ENCODE assay signal across 13 cellular contexts in the genomic region with DNA sequence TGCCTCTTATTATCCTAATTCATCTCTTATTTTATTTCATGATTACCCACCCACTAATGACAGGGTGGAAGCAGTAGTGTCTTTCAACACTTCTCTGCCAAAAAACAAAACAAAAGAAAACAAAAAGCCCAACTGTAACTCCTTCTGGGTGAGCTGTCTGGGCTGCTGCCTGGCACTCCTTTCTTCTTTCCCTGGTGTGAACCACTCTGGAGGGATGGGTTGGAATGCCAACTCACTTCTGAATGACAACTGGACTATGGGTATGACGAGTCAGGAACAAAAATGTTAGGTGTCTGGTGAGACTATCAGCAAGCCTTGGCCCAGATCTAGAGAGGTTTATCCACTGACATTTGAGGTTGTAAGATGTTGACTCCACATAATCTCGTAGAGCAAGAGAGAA.
DNase-seq lines count a peak whose midpoint lies in the region; ATAC-seq, FAIRE-seq and TF ChIP-seq lines count a peak whose summit lies in the region.
"Had no signal": no experiment of that assay in that cellular context is flagged by ENCODE, and none has a peak within 500 bp of the region (broad histone marks: within the 10 kb centered on the region; RNA-seq: fewer than 3 reads in every experiment).

No MANE protein-coding gene starts in this region.

- H3K27ac Mint-ChIP-seq in activated T-cell treated with anti-CD3 and anti-CD28 coated beads, Interleukin-2, amount 50 U/mL, for 24 hours = peak overlapping the region; percentile 78
- peak overlapping the region; percentile 7 for H3K27ac Mint-ChIP-seq in astrocyte (ENCODE audit: unreplicated experiment)
- H3K27ac Mint-ChIP-seq in stimulated activated effector memory CD8-positive, alpha-beta T cell treated with anti-CD3 and anti-CD28 coated beads, Interleukin-12 subunit alpha, Interleukin-12 subunit beta, amount 100 ng/mL, for 72 hours = peak overlapping the region; percentile 76

- H3K9me3 Mint-ChIP-seq in activated T-cell treated with anti-CD3 and anti-CD28 coated beads, Interleukin-2, amount 50 U/mL, for 24 hours = no peaks in the 10 kb centered on the region
- no peaks in the 10 kb centered on the region for H3K9me3 Mint-ChIP-seq in astrocyte (ENCODE audit: unreplicated experiment)
- no peaks in the 10 kb centered on the region for H3K9me3 Mint-ChIP-seq in stimulated activated effector memory CD8-positive, alpha-beta T cell treated with anti-CD3 and anti-CD28 coated beads, Interleukin-12 subunit alpha, Interleukin-12 subunit beta, amount 100 ng/mL, for 72 hours

- H3K27me3 Mint-ChIP-seq in activated T-cell treated with anti-CD3 and anti-CD28 coated beads, Interleukin-2, amount 50 U/mL, for 24 hours = no peaks in the 10 kb centered on the region
- H3K27me3 Mint-ChIP-seq in astrocyte (ENCODE audit: low read depth, unreplicated experiment) = no peaks in the 10 kb centered on the region

- no peak overlapping the region for H2AFZ ChIP-seq in astrocyte (ENCODE audit: low read depth, low read length)

- WGBS in adrenal gland, 4 donors = 78 to 86% (median 83%) methylated on average over 2 of the region's 2 CpGs

- no peaks in the 10 kb centered on the region for H3K9me3 ChIP-seq in astrocyte (ENCODE audit: insufficient read depth, low read depth, low read length)
- no peaks in the 10 kb centered on the region for H3K9me3 ChIP-seq in left ventricle myocardium inferior (replicated peaks)
- H3K9me3 ChIP-seq in adrenal gland (replicated peaks in 1 of 3) = no peaks in the 10 kb centered on the region
- H3K9me3 ChIP-seq: thyroid gland had no signal

- H3K4me1 Mint-ChIP-seq in activated T-cell treated with anti-CD3 and anti-CD28 coated beads, Interleukin-2, amount 50 U/mL, for 24 hours (ENCODE audit: low read depth) = peaks cover 46% of the 10 kb centered on the region
- H3K4me1 Mint-ChIP-seq in astrocyte (ENCODE audit: low read depth, unreplicated experiment) = peaks cover 48% of the 10 kb centered on the region
- H3K4me1 Mint-ChIP-seq in stimulated activated effector memory CD8-positive, alpha-beta T cell treated with anti-CD3 and anti-CD28 coated beads, Interleukin-12 subunit alpha, Interleukin-12 subunit beta, amount 100 ng/mL, for 72 hours = peaks cover 35% of the 10 kb centered on the region

- H3K4me3 ChIP-seq in astrocyte (ENCODE audit: insufficient read depth, low read depth, low read length) (no peak overlapping the region), left ventricle myocardium inferior (no peak overlapping the region), adrenal gland (no peak overlapping the region)
- H3K4me3 ChIP-seq: thyroid gland had no signal

- H3K4me3 Mint-ChIP-seq in activated T-cell treated with anti-CD3 and anti-CD28 coated beads, Interleukin-2, amount 50 U/mL, for 24 hours = no peak overlapping the region
- no peak overlapping the region for H3K4me3 Mint-ChIP-seq in astrocyte (ENCODE audit: unreplicated experiment)
- H3K4me3 Mint-ChIP-seq in stimulated activated effector memory CD8-positive, alpha-beta T cell treated with anti-CD3 and anti-CD28 coated beads, Interleukin-12 subunit alpha, Interleukin-12 subunit beta, amount 100 ng/mL, for 72 hours = no peak overlapping the region

- ATAC-seq in stimulated activated effector memory CD8-positive, alpha-beta T cell treated with anti-CD3 and anti-CD28 coated beads, Interleukin-12 subunit alpha, Interleukin-12 subunit beta, amount 100 ng/mL, for 72 hours = no peak

- H3K79me2 ChIP-seq in astrocyte (ENCODE audit: insufficient read depth, low read length) = peaks cover 5% of the 10 kb centered on the region

- H3K4me1 ChIP-seq in astrocyte (ENCODE audit: insufficient read depth, low read length) (peaks cover 7% of the 10 kb centered on the region), left ventricle myocardium inferior (peaks cover 65% of the 10 kb centered on the region), adrenal gland (replicated peaks in 1 of 2) (peaks cover 0 to 35% of the 10 kb centered on the region in 2 donors)

- H3K36me3 ChIP-seq in astrocyte (ENCODE audit: insufficient read depth, low read length) (peaks cover 29% of the 10 kb centered on the region), left ventricle myocardium inferior (peaks cover 39% of the 10 kb centered on the region), adrenal gland (replicated peaks in 1 of 2) (peaks cover 0 to 28% of the 10 kb centered on the region in 2 donors)

- no peak overlapping the region for H3K9ac ChIP-seq in astrocyte (ENCODE audit: low read length)

- no peaks in the 10 kb centered on the region for H4K20me1 ChIP-seq in astrocyte (ENCODE audit: insufficient read depth, low read length)

- TF ChIP-seq POLR2A in adrenal gland (IDR thresholded peaks at IDR 0.05) = no peak

- TF ChIP-seq CTCF in astrocyte (IDR thresholded peaks at IDR 0.05; ENCODE audit: insufficient read depth, low read depth, low read length) (no peak), left ventricle myocardium inferior (IDR thresholded peaks at IDR 0.05; ENCODE audit: borderline replicate concordance) (no peak), adrenal gland (IDR thresholded peaks at IDR 0.05) (no peak)

- intact Hi-C loops in left ventricle myocardium inferior (cut with micrococcal nuclease) = no loop called here
- intact Hi-C loops in adrenal gland (cut with DNase I) = no loop called here

- no peak overlapping the region for H3K4me2 ChIP-seq in astrocyte (ENCODE audit: low read length)

- H3K27me3 ChIP-seq in astrocyte (ENCODE audit: insufficient read depth, low read length) (no peaks in the 10 kb centered on the region), left ventricle myocardium inferior (ENCODE audit: low read depth) (no peaks in the 10 kb centered on the region), adrenal gland (no peaks in the 10 kb centered on the region)
- H3K27me3 ChIP-seq: thyroid gland had no signal

- H3K36me3 Mint-ChIP-seq in activated T-cell treated with anti-CD3 and anti-CD28 coated beads, Interleukin-2, amount 50 U/mL, for 24 hours (ENCODE audit: low read depth) = peaks cover 85% of the 10 kb centered on the region
- H3K36me3 Mint-ChIP-seq in astrocyte (ENCODE audit: low read depth, unreplicated experiment) = peaks cover 28% of the 10 kb centered on the region
- H3K36me3 Mint-ChIP-seq in stimulated activated effector memory CD8-positive, alpha-beta T cell treated with anti-CD3 and anti-CD28 coated beads, Interleukin-12 subunit alpha, Interleukin-12 subunit beta, amount 100 ng/mL, for 72 hours = peaks cover 91% of the 10 kb centered on the region

- no peak for FAIRE-seq in astrocyte (lab: Jason Lieb, UNC)

- no peak overlapping the region for H3K27ac ChIP-seq in astrocyte (ENCODE audit: low read depth, low read length)
- H3K27ac ChIP-seq in left ventricle myocardium inferior (replicated peaks) = peak overlapping the region; percentile 45
- no peak overlapping the region for H3K27ac ChIP-seq in adrenal gland
- H3K27ac ChIP-seq: thyroid gland had no signal

- DNase-seq in activated T-cell treated with anti-CD3 and anti-CD28 coated beads, Interleukin-2, amount 50 U/mL, for 24 hours = no peak
- no peak for DNase-seq in activated T-cell treated with anti-CD3 and anti-CD28 coated beads, Interleukin-2, amount 50 U/mL, for 1 hour
- DNase-seq in astrocyte (ENCODE audit: low read depth) = no peak
- DNase-seq in left ventricle myocardium inferior = no peak
- DNase-seq in stimulated activated effector memory CD8-positive, alpha-beta T cell treated with anti-CD3 and anti-CD28 coated beads, Interleukin-12 subunit alpha, Interleukin-12 subunit beta, amount 100 ng/mL, for 72 hours (ENCODE audit: low spot score in 2 of 2) = no peak
- DNase-seq in adrenal gland = no peak
- DNase-seq in EL = no peak
- DNase-seq in activated CD4-positive, alpha-beta T cell treated with anti-CD3 and anti-CD28 coated beads, Interleukin-2, amount 50 U/mL, for 48 hours = no peak
- DNase-seq: activated CD8-positive, alpha-beta memory T cell treated with anti-CD3 and anti-CD28 coated beads for 24 hours; DMS153; hypothalamus; NCI-H446 treated with DMSO at 0.1 percent for 48 hours had no signal

Comparison
In these comparisons a context has a peak if more than half of its experiments do, and no peak if none do; other contexts are left out.
1. H3K27ac Mint-ChIP-seq: peak in every context shown above with its lines; median percentile 78 in activated T-cell treated with anti-CD3 and anti-CD28 coated beads, Interleukin-2, amount 50 U/mL, for 24 hours; 76 in stimulated activated effector memory CD8-positive, alpha-beta T cell treated with anti-CD3 and anti-CD28 coated beads, Interleukin-12 subunit alpha, Interleukin-12 subunit beta, amount 100 ng/mL, for 72 hours; 7 in astrocyte.